27 cellular contexts compared by ENCODE assay signal in the genomic region with DNA sequence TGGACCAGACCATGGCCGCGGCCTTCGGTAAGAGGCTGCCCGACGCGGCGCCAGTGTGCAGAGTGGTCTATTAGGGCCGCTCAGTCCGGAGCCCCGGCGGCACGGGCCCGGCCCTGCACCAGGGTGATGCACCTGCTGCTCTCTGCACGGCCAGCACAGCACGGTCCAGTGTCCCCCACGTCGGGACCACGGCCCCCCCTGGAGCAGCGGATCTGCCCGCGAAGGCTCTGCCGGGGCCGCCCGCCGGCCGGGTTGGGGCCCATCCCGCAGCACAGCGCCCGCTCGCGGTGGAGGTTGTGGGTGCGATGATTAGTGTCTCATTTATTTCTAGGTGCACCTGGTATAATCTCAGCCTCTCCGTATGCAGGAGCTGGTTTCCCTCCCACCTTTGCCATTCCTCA. TPM values are rescaled to one million over a fixed set of nuclear protein-coding genes. Genes with fewer than 3 reads are reported as not detected.
DNase-seq lines count a peak whose midpoint lies in the region; ATAC-seq, FAIRE-seq and TF ChIP-seq lines count a peak whose summit lies in the region.
"Had no signal": no experiment of that assay in that cellular context is flagged by ENCODE, and none has a peak within 500 bp of the region (broad histone marks: within the 10 kb centered on the region; RNA-seq: fewer than 3 reads in every experiment).

No MANE protein-coding gene starts in this region.

- H4K12ac ChIP-seq in trophoblast cell (ENCODE audit: low read depth, low read length), result no peak overlapping the region

- no peak overlapping the region for H4K91ac ChIP-seq in trophoblast cell (ENCODE audit: low read depth, low read length)

- CTCF ChIA-PET in SK-N-SH (lab: Yijun Ruan, JAX) (no interaction called here), K562 (lab: Yijun Ruan, JAX; ENCODE audit: low intra/inter-chr PET ratio) (no interaction called here)

- H3K9me3 ChIP-seq in SK-N-SH (no peaks in the 10 kb centered on the region), K562 (replicated peaks; ENCODE audit: control insufficient read depth, insufficient read depth, low read depth, low read length) (no peaks in the 10 kb centered on the region; the same call in 1 of the 2 replicates), trophoblast cell (ENCODE audit: insufficient read depth, low read depth, low read length) (peaks cover 3% of the 10 kb centered on the region)
- H3K9me3 ChIP-seq: Peyer's patch, prostate gland, upper lobe of left lung had no signal

- H3K4me3 ChIP-seq in SK-N-SH (ENCODE audit: low read depth in 2 of 2, low read length in 1 of 2) (no peak overlapping the region), H7 (ENCODE audit: insufficient read depth, low read depth, low read length) (no peak overlapping the region), K562 (no peak overlapping the region), trophoblast cell (ENCODE audit: low read depth, low read length) (no peak overlapping the region)
- H3K4me3 ChIP-seq: Peyer's patch, prostate gland, skin epidermis, upper lobe of left lung had no signal

- TF ChIP-seq EP300 in SK-N-SH (IDR thresholded peaks at IDR 0.05; ENCODE audit: borderline replicate concordance in 1 of 2, low read depth in 1 of 2, low read length in 1 of 2) (no peak), K562 (IDR thresholded peaks at IDR 0.05; ENCODE audit: low read length) (no peak)

- no peak for TF ChIP-seq CTCF in SK-N-SH (IDR thresholded peaks at IDR 0.05)
- TF ChIP-seq CTCF in K562 (IDR thresholded peaks at IDR 0.05 in 2 of 3, conservative IDR thresholded peaks at IDR 0.05 in 1 of 3; ENCODE audit: insufficient read depth in 2 of 3, low read depth in 1 of 3, low read length in 3 of 3), result no peak

- H3F3A ChIP-seq in SK-N-SH (replicated peaks; ENCODE audit: insufficient read depth), result peaks cover 19% of the 10 kb centered on the region

- ATAC-seq in SK-N-SH treated with all-trans-retinoic acid at 6 μM for 48 hours, result no peak
- ATAC-seq in K562, result no peak
- ATAC-seq: left colon had no signal

- peaks cover 50 to 79% of the 10 kb centered on the region in 2 experiments for H3K36me3 ChIP-seq in SK-N-SH (replicated peaks in 1 of 2; ENCODE audit: control insufficient read depth in 1 of 2, insufficient read depth in 2 of 2, low read length in 1 of 2)
- peaks cover 51% of the 10 kb centered on the region for H3K36me3 ChIP-seq in H7 (replicated peaks; ENCODE audit: control insufficient read depth, insufficient read depth, low read length)
- H3K36me3 ChIP-seq in K562 (ENCODE audit: control insufficient read depth, insufficient read depth, low read length), result peaks cover 100% of the 10 kb centered on the region
- peaks cover 97 to 98% of the 10 kb centered on the region in 2 experiments for H3K36me3 ChIP-seq in trophoblast cell (ENCODE audit: control insufficient read depth in 1 of 2, insufficient read depth in 2 of 2, low read length in 2 of 2)

- H3K23ac ChIP-seq in trophoblast cell (ENCODE audit: low read length), result no peak overlapping the region

- H4K20me1 ChIP-seq in SK-N-SH (ENCODE audit: insufficient read depth) (peaks cover 100% of the 10 kb centered on the region), K562 (replicated peaks; ENCODE audit: control insufficient read depth, insufficient read depth, low read length) (peaks cover 45% of the 10 kb centered on the region)

- TF ChIP-seq RAD21 in SK-N-SH (IDR thresholded peaks at IDR 0.05; ENCODE audit: low read length) (no peak), K562 (CRISPR knock-in tag; conservative IDR thresholded peaks at IDR 0.05 in 1 of 2, IDR thresholded peaks at IDR 0.05 in 1 of 2) (no peak)

- H3K18ac ChIP-seq in trophoblast cell (ENCODE audit: low read length), result no peak overlapping the region

- no peak overlapping the region for H2AK5ac ChIP-seq in trophoblast cell (ENCODE audit: low read length)

- no peak for TF ChIP-seq POLR2A in K562 (conservative IDR thresholded peaks at IDR 0.05)

- no peak overlapping the region for H3K14ac ChIP-seq in trophoblast cell (ENCODE audit: low read length)

- intact Hi-C loops in K562 (cut with micrococcal nuclease), result no loop called here

- POLR2A ChIA-PET in SK-N-SH (lab: Yijun Ruan, JAX), result interaction anchor here (1.6 kb wide), 1 partner anchor 9 kb away, joined by 6 read pairs; no protein-coding TSS in a partner anchor
- POLR2A ChIA-PET in K562 (lab: Yijun Ruan, JAX), result interaction anchor here (1.4 kb wide), 1 partner anchor 10 kb away, joined by 4 read pairs; no protein-coding TSS in a partner anchor

- peak overlapping the region; percentile 97 for H3K4ac ChIP-seq in trophoblast cell (ENCODE audit: low read depth, low read length)

- H3K27ac ChIP-seq in SK-N-SH (ENCODE audit: low read depth in 2 of 2, low read length in 1 of 2) (no peak overlapping the region; a peak in 1 of 4 replicates), K562 (ENCODE audit: extremely low read depth, low read depth, low read length) (no peak overlapping the region), trophoblast cell (ENCODE audit: low read depth, low read length) (no peak overlapping the region)
- H3K27ac ChIP-seq: 22Rv1, brain microvascular endothelial cell, HL-60, Peyer's patch, prostate gland, skin epidermis, upper lobe of left lung had no signal

- no peak for FAIRE-seq in K562 (lab: Jason Lieb, UNC)
- FAIRE-seq: colon had no signal

- H3K4me1 ChIP-seq in SK-N-SH (ENCODE audit: control insufficient read depth in 1 of 2, insufficient read depth in 2 of 2, low read depth in 1 of 2, low read length in 1 of 2) (peaks cover 20 to 25% of the 10 kb centered on the region in 2 experiments; a peak in 2 of 4 replicates), K562 (replicated peaks in 1 of 2; ENCODE audit: control insufficient read depth in 2 of 2, insufficient read depth in 2 of 2, low read length in 2 of 2) (peaks cover 15 to 64% of the 10 kb centered on the region in 2 experiments), trophoblast cell (ENCODE audit: control insufficient read depth in 1 of 2, insufficient read depth in 2 of 2, low read length in 2 of 2) (peaks cover 18 to 19% of the 10 kb centered on the region in 2 experiments)

- in situ Hi-C loops in K562 (cut with MboI), result no loop called here

- H2AFZ ChIP-seq in SK-N-SH (ENCODE audit: low read depth) (no peak overlapping the region), K562 (ENCODE audit: low read depth, low read length) (no peak overlapping the region), trophoblast cell (ENCODE audit: insufficient read depth, low read length, poor library complexity) (no peak overlapping the region)

- H3K9me1 ChIP-seq in K562 (ENCODE audit: control insufficient read depth, insufficient read depth, low read length), result peaks cover 15% of the 10 kb centered on the region

- no peak overlapping the region for H4K8ac ChIP-seq in trophoblast cell (ENCODE audit: low read depth, low read length)

- no peaks in the 10 kb centered on the region for H3K27me3 ChIP-seq in SK-N-SH (ENCODE audit: insufficient read depth)
- H3K27me3 ChIP-seq in H7 (ENCODE audit: control insufficient read depth, insufficient read depth, low read length), result no peaks in the 10 kb centered on the region
- no peaks in the 10 kb centered on the region for H3K27me3 ChIP-seq in K562 (ENCODE audit: control insufficient read depth in 2 of 2, insufficient read depth in 2 of 2, low read length in 2 of 2)
- H3K27me3 ChIP-seq in trophoblast cell (ENCODE audit: insufficient read depth, low read length), result no peaks in the 10 kb centered on the region
- H3K27me3 ChIP-seq: brain microvascular endothelial cell, Peyer's patch, upper lobe of left lung had no signal

- H3K9ac ChIP-seq in SK-N-SH (no peak overlapping the region), K562 (ENCODE audit: insufficient read depth in 1 of 2, low read depth in 2 of 2, low read length in 2 of 2) (no peak overlapping the region; a peak in 1 of 4 replicates), trophoblast cell (ENCODE audit: low read length) (no peak overlapping the region)

- 94% methylated on average over 8 of the region's 33 CpGs for WGBS in SK-N-SH (ENCODE audit: low lambda C conversion rate)
- WGBS in K562 (ENCODE audit: insufficient coverage, low coverage, missing lambda C conversion rate), result over 99% methylated on average over 23 of the region's 33 CpGs
- no CpG with 5 or more reads among the region's 33 CpGs for WGBS in trophoblast cell (ENCODE audit: extremely low coverage, insufficient coverage, insufficient read length)

- DNase-seq in SK-N-SH (peak; percentile 42), H7 (peak; percentile 73), K562 (ENCODE audit: extremely low read depth in 1 of 4, low spot score in 3 of 4) (peak in 2 of 4 experiments; percentile 30 to 32), trophoblast cell (no peak), hypothalamus (lab: John Stamatoyannopoulos, UW) (no peak), SKM-1 treated with dmso at 0.1 percent for 144 hours (lab: John Stamatoyannopoulos, UW; ENCODE audit: unreplicated experiment) (no peak)
- no peak for DNase-seq in activated CD4-positive, CD25-positive, alpha-beta regulatory T cell treated with anti-CD3 and anti-CD28 coated beads, Interleukin-2, amount 50 U/mL, for 72 hours
- DNase-seq: activated CD8-positive, alpha-beta memory T cell treated with anti-CD3 and anti-CD28 coated beads for 24 hours; brain microvascular endothelial cell; COR-L47; IMR-90; left colon; NCI-H1694; NCI-H2227 treated with DMSO at 0.1 percent for 48 hours; stimulated activated CD4-positive, alpha-beta T cell treated with anti-CD3 and anti-CD28 coated beads, Interleukin-2, amount 100 ng/mL, for 48 hours; stimulated activated naive CD8-positive, alpha-beta T cell treated with anti-CD3 and anti-CD28 coated beads, Interleukin-15, amount 100 ng/mL, for 72 hours had no signal

- BruUV-seq in K562 (replicated peaks; lab: Mats Ljungman, UMichigan), result no TSS peak

- H3K79me1 ChIP-seq in trophoblast cell (ENCODE audit: low read length), result peaks cover 2% of the 10 kb centered on the region

- no peak overlapping the region for H2BK12ac ChIP-seq in trophoblast cell (ENCODE audit: low read length)

- H3K79me2 ChIP-seq in SK-N-SH (ENCODE audit: insufficient read depth) (peaks cover 97% of the 10 kb centered on the region), K562 (ENCODE audit: control insufficient read depth, insufficient read depth, low read length) (peaks cover 89% of the 10 kb centered on the region), trophoblast cell (ENCODE audit: control insufficient read depth, insufficient read depth, low read length, poor library complexity) (peaks cover 46% of the 10 kb centered on the region)

- H3K4me2 ChIP-seq in SK-N-SH, result no peak overlapping the region
- no peak overlapping the region for H3K4me2 ChIP-seq in K562 (ENCODE audit: insufficient read depth, low read length)
- no peak overlapping the region for H3K4me2 ChIP-seq in trophoblast cell (ENCODE audit: low read length)

- no peak overlapping the region for H2BK120ac ChIP-seq in trophoblast cell (ENCODE audit: insufficient read depth, low read length, poor library complexity)

- H3K9me2 ChIP-seq in SK-N-SH, result no peaks in the 10 kb centered on the region

- H2BK5ac ChIP-seq in trophoblast cell (ENCODE audit: low read depth, low read length, poor library complexity), result no peak overlapping the region

RNA-seq across cellular contexts. Expression of a gene that starts 7.9 kb away (rescaled TPM):
- 172 and 243 TPM in 2 replicates for polyA plus RNA-seq in SK-N-SH (2012; rRNA removed)
- polyA plus RNA-seq in SK-N-SH (2012; cell fraction: cytosol; rRNA removed), result 81.4 and 143 TPM in 2 replicates
- 286 and 334 TPM in 2 replicates for polyA plus RNA-seq in SK-N-SH (2012; cell fraction: nucleus; rRNA removed)
- 460 and 481 TPM in 2 replicates for total RNA-seq in H7 (2014; rRNA removed; shearing (Covaris generic))
- total RNA-seq in K562 (2011; cell fraction: chromatin; rRNA removed; ENCODE audit: low replicate concordance), result 327 and 692 TPM in 2 replicates
- 382 and 389 TPM in 2 replicates for total RNA-seq in K562 (2011; cell fraction: nucleolus; rRNA removed)
- 336 and 353 TPM in 2 replicates for total RNA-seq in K562 (2011; cell fraction: nucleoplasm; rRNA removed)
- 237 and 443 TPM in 2 replicates for total RNA-seq in K562 (2014; rRNA removed)
- total RNA-seq in K562 (2014; rRNA removed; fragmentation: Illumina TruSeq; extraction: Trizol), result 234 TPM in 2 replicates
- total RNA-seq in K562 (2015; rRNA removed; fragmentation: Illumina TruSeq; extraction: Trizol), result 183 and 187 TPM in 2 replicates
- total RNA-seq in K562 (2021), result 751 and 759 TPM in 2 replicates
- polyA plus RNA-seq in K562 (2011; rRNA removed), result 131 and 357 TPM in 2 replicates
- polyA plus RNA-seq in K562 (2011; cell fraction: cytosol; rRNA removed), result 138 and 245 TPM in 2 replicates
- 683 and 1,149 TPM in 2 replicates for polyA plus RNA-seq in K562 (2011; cell fraction: nucleus; rRNA removed)
- 757 and 849 TPM in 2 replicates for polyA plus RNA-seq in K562 (2012)
- 413 and 465 TPM in 2 replicates for polyA plus RNA-seq in K562 (2014; fragmentation: Illumina TruSeq; extraction: Trizol)
- polyA plus RNA-seq in K562 (2014; fragmentation: Nextera tagmentation; extraction: Ambion mirVana), result 10 to 100 TPM; 14.0 to 18.1 TPM
- 291 and 296 TPM in 2 replicates for polyA plus RNA-seq in K562 (2014; rRNA removed)
- 127 and 175 TPM in 2 replicates for polyA minus RNA-seq in K562 (2011; rRNA and poly(A)+ RNA removed)
- polyA minus RNA-seq in K562 (2011; cell fraction: cytosol; rRNA and poly(A)+ RNA removed), result 353 and 383 TPM in 2 replicates
- 242 and 246 TPM in 2 replicates for polyA minus RNA-seq in K562 (2011; cell fraction: nucleus; rRNA and poly(A)+ RNA removed)
- polyA plus RNA-seq in trophoblast cell (2013), result 654 and 679 TPM in 2 replicates

RNA-seq across cellular contexts. Expression of a gene that starts 16.6 kb away (rescaled TPM):
- polyA plus RNA-seq in SK-N-SH (2012; rRNA removed), result 1.5 and 1.6 TPM in 2 replicates
- polyA plus RNA-seq in SK-N-SH (2012; cell fraction: cytosol; rRNA removed), result 0.59 and 1.2 TPM in 2 replicates
- 1.8 and 2.1 TPM in 2 replicates for polyA plus RNA-seq in SK-N-SH (2012; cell fraction: nucleus; rRNA removed)
- total RNA-seq in H7 (2014; rRNA removed; shearing (Covaris generic)), result 52.0 and 53.8 TPM in 2 replicates
- total RNA-seq in K562 (2011; cell fraction: chromatin; rRNA removed; ENCODE audit: low replicate concordance), result 6.7 and 37.1 TPM in 2 replicates
- total RNA-seq in K562 (2011; cell fraction: nucleolus; rRNA removed), result 62.2 and 83.4 TPM in 2 replicates
- 28.0 and 30.4 TPM in 2 replicates for total RNA-seq in K562 (2011; cell fraction: nucleoplasm; rRNA removed)
- 28.6 and 30.5 TPM in 2 replicates for total RNA-seq in K562 (2014; rRNA removed)
- total RNA-seq in K562 (2014; rRNA removed; fragmentation: Illumina TruSeq; extraction: Trizol), result 1.8 and 2.3 TPM in 2 replicates
- 8.6 and 10.1 TPM in 2 replicates for total RNA-seq in K562 (2015; rRNA removed; fragmentation: Illumina TruSeq; extraction: Trizol)
- 40.4 and 48.2 TPM in 2 replicates for total RNA-seq in K562 (2021)
- 12.8 and 19.0 TPM in 2 replicates for polyA plus RNA-seq in K562 (2011; rRNA removed)
- 25.3 and 82.8 TPM in 2 replicates for polyA plus RNA-seq in K562 (2011; cell fraction: cytosol; rRNA removed)
- 24.4 and 43.1 TPM in 2 replicates for polyA plus RNA-seq in K562 (2011; cell fraction: nucleus; rRNA removed)
- polyA plus RNA-seq in K562 (2012), result 23.2 and 35.5 TPM in 2 replicates
- polyA plus RNA-seq in K562 (2014; fragmentation: Illumina TruSeq; extraction: Trizol), result 2.2 and 7.8 TPM in 2 replicates
- under 1 TPM; 0.01 to 0.08 TPM for polyA plus RNA-seq in K562 (2014; fragmentation: Nextera tagmentation; extraction: Ambion mirVana)
- polyA plus RNA-seq in K562 (2014; rRNA removed), result 19.4 and 21.8 TPM in 2 replicates
- polyA minus RNA-seq in K562 (2011; rRNA and poly(A)+ RNA removed), result 9.9 and 23.4 TPM in 2 replicates
- polyA minus RNA-seq in K562 (2011; cell fraction: cytosol; rRNA and poly(A)+ RNA removed), result 46.2 and 51.7 TPM in 2 replicates
- 7.9 and 8.1 TPM in 2 replicates for polyA minus RNA-seq in K562 (2011; cell fraction: nucleus; rRNA and poly(A)+ RNA removed)
- polyA plus RNA-seq in trophoblast cell (2013), result 21.2 and 21.4 TPM in 2 replicates
- total RNA-seq: activated T-helper 1 cell treated with anti-CD3 and anti-CD28 coated beads, Interleukin-12 subunit alpha, Interleukin-12 subunit beta, Interleukin-2, Interleukin-4 antibody, amounts not matched to agents 30 ng/mL and 10 ng/mL and 1 ng/mL, durations not matched to agents 14 hours and 24 hours and 36 hours; left colon; MCF 10A; mesenteric fat pad; Peyer's patch had no signal

RNA-seq across cellular contexts. Expression of a gene that starts 22.5 kb away (rescaled TPM):
- polyA plus RNA-seq in SK-N-SH (2012; rRNA removed) (0.15 TPM in 2 replicates), K562 (2011; rRNA removed) (0.39 and 0.87 TPM in 2 replicates), K562 (2014; fragmentation: Illumina TruSeq; extraction: Trizol) (0.45 and 0.51 TPM in 2 replicates), K562 (2014; fragmentation: Nextera tagmentation; extraction: Ambion mirVana) (not detected), K562 (2014; rRNA removed) (1.9 and 3.3 TPM in 2 replicates)
- not detected in 2 replicates for polyA plus RNA-seq in SK-N-SH (2012; cell fraction: cytosol; rRNA removed)
- polyA plus RNA-seq in SK-N-SH (2012; cell fraction: nucleus; rRNA removed), result 2.3 and 2.4 TPM in 2 replicates
- 0.85 and 1.3 TPM in 2 replicates for total RNA-seq in H7 (2014; rRNA removed; shearing (Covaris generic))
- total RNA-seq in K562 (2011; cell fraction: chromatin; rRNA removed; ENCODE audit: low replicate concordance), result 3.4 and 6.7 TPM in 2 replicates
- total RNA-seq in K562 (2011; cell fraction: nucleolus; rRNA removed), result 4.3 and 4.6 TPM in 2 replicates
- total RNA-seq in K562 (2011; cell fraction: nucleoplasm; rRNA removed), result 3.1 and 6.0 TPM in 2 replicates
- total RNA-seq in K562 (2014; rRNA removed) (0.33 and 0.73 TPM in 2 replicates), K562 (2014; rRNA removed; fragmentation: Illumina TruSeq; extraction: Trizol) (not detected in 2 replicates), K562 (2015; rRNA removed; fragmentation: Illumina TruSeq; extraction: Trizol) (0.19 and 0.29 TPM in 2 replicates), K562 (2021) (1.4 and 1.7 TPM in 2 replicates)
- polyA plus RNA-seq in K562 (2011; cell fraction: cytosol; rRNA removed), result 0.60 and 0.94 TPM in 2 replicates
- 6.4 and 9.5 TPM in 2 replicates for polyA plus RNA-seq in K562 (2011; cell fraction: nucleus; rRNA removed)
- polyA plus RNA-seq in K562 (2012), result 1.5 and 9.7 TPM in 2 replicates
- not detected in 2 replicates for polyA minus RNA-seq in K562 (2011; rRNA and poly(A)+ RNA removed)
- 1.1 TPM in 1 of 2 replicates, not detected in the other for polyA minus RNA-seq in K562 (2011; cell fraction: cytosol; rRNA and poly(A)+ RNA removed)
- 0.78 and 0.81 TPM in 2 replicates for polyA minus RNA-seq in K562 (2011; cell fraction: nucleus; rRNA and poly(A)+ RNA removed)
- 0.38 and 0.39 TPM in 2 replicates for polyA plus RNA-seq in trophoblast cell (2013)
- total RNA-seq: activated T-helper 1 cell treated with anti-CD3 and anti-CD28 coated beads, Interleukin-12 subunit alpha, Interleukin-12 subunit beta, Interleukin-2, Interleukin-4 antibody, amounts not matched to agents 30 ng/mL and 10 ng/mL and 1 ng/mL, durations not matched to agents 14 hours and 24 hours and 36 hours; IMR-90; left colon; MCF 10A; Peyer's patch had no signal

RNA-seq across cellular contexts. Expression of a gene that starts 35.6 kb away (rescaled TPM):
- polyA plus RNA-seq in SK-N-SH (2012; rRNA removed), result not detected in 2 replicates
- polyA plus RNA-seq in SK-N-SH (2012; cell fraction: cytosol; rRNA removed), result not detected in 2 replicates
- polyA plus RNA-seq in SK-N-SH (2012; cell fraction: nucleus; rRNA removed), result not detected in 2 replicates
- 0.66 TPM in 1 of 2 replicates, not detected in the other for total RNA-seq in H7 (2014; rRNA removed; shearing (Covaris generic))
- not detected in 2 replicates for total RNA-seq in K562 (2011; cell fraction: chromatin; rRNA removed; ENCODE audit: low replicate concordance)
- 0.50 TPM in 1 of 2 replicates, not detected in the other for total RNA-seq in K562 (2011; cell fraction: nucleolus; rRNA removed)
- total RNA-seq in K562 (2011; cell fraction: nucleoplasm; rRNA removed), result 0.37 TPM in 1 of 2 replicates, not detected in the other
- 0.14 and 0.69 TPM in 2 replicates for total RNA-seq in K562 (2014; rRNA removed)
- 0.19 TPM in 1 of 2 replicates, not detected in the other for total RNA-seq in K562 (2014; rRNA removed; fragmentation: Illumina TruSeq; extraction: Trizol)
- total RNA-seq in K562 (2015; rRNA removed; fragmentation: Illumina TruSeq; extraction: Trizol), result 0.36 and 0.41 TPM in 2 replicates
- 0.60 and 0.86 TPM in 2 replicates for total RNA-seq in K562 (2021)
- 0.60 and 1.4 TPM in 2 replicates for polyA plus RNA-seq in K562 (2011; rRNA removed)
- 3.3 and 5.8 TPM in 2 replicates for polyA plus RNA-seq in K562 (2011; cell fraction: cytosol; rRNA removed)
- 1.3 and 1.6 TPM in 2 replicates for polyA plus RNA-seq in K562 (2011; cell fraction: nucleus; rRNA removed)
- 0.55 and 1.3 TPM in 2 replicates for polyA plus RNA-seq in K562 (2012)
- polyA plus RNA-seq in K562 (2014; fragmentation: Illumina TruSeq; extraction: Trizol), result 0.25 and 0.43 TPM in 2 replicates
- polyA plus RNA-seq in K562 (2014; fragmentation: Nextera tagmentation; extraction: Ambion mirVana), result not detected
- 0.50 TPM in 1 of 2 replicates, not detected in the other for polyA plus RNA-seq in K562 (2014; rRNA removed)
- not detected in 2 replicates for polyA minus RNA-seq in K562 (2011; rRNA and poly(A)+ RNA removed)
- 1.4 TPM in 1 of 2 replicates, not detected in the other for polyA minus RNA-seq in K562 (2011; cell fraction: cytosol; rRNA and poly(A)+ RNA removed)
- not detected in 2 replicates for polyA minus RNA-seq in K562 (2011; cell fraction: nucleus; rRNA and poly(A)+ RNA removed)
- polyA plus RNA-seq in trophoblast cell (2013), result not detected in 2 replicates
- total RNA-seq: activated T-helper 1 cell treated with anti-CD3 and anti-CD28 coated beads, Interleukin-12 subunit alpha, Interleukin-12 subunit beta, Interleukin-2, Interleukin-4 antibody, amounts not matched to agents 30 ng/mL and 10 ng/mL and 1 ng/mL, durations not matched to agents 14 hours and 24 hours and 36 hours; IMR-90; left colon; MCF 10A; Peyer's patch had no signal
- polyA plus RNA-seq: IMR-90 had no signal

RNA-seq across cellular contexts. Expression of a gene that starts 46.9 kb away (rescaled TPM):
- not detected in 2 replicates for polyA plus RNA-seq in SK-N-SH (2012; rRNA removed)
- not detected in 2 replicates for polyA plus RNA-seq in SK-N-SH (2012; cell fraction: cytosol; rRNA removed)
- polyA plus RNA-seq in SK-N-SH (2012; cell fraction: nucleus; rRNA removed), result 0.11 and 0.14 TPM in 2 replicates
- not detected in 2 replicates for total RNA-seq in H7 (2014; rRNA removed; shearing (Covaris generic))
- not detected in 2 replicates for total RNA-seq in K562 (2011; cell fraction: chromatin; rRNA removed; ENCODE audit: low replicate concordance)
- total RNA-seq in K562 (2011; cell fraction: nucleolus; rRNA removed), result not detected in 2 replicates
- not detected in 2 replicates for total RNA-seq in K562 (2011; cell fraction: nucleoplasm; rRNA removed)
- total RNA-seq in K562 (2014; rRNA removed), result 0.37 TPM in 1 of 2 replicates, not detected in the other
- not detected in 2 replicates for total RNA-seq in K562 (2014; rRNA removed; fragmentation: Illumina TruSeq; extraction: Trizol)
- total RNA-seq in K562 (2015; rRNA removed; fragmentation: Illumina TruSeq; extraction: Trizol), result not detected in 2 replicates
- not detected in 2 replicates for total RNA-seq in K562 (2021)
- not detected in 2 replicates for polyA plus RNA-seq in K562 (2011; rRNA removed)
- not detected in 2 replicates for polyA plus RNA-seq in K562 (2011; cell fraction: cytosol; rRNA removed)
- polyA plus RNA-seq in K562 (2011; cell fraction: nucleus; rRNA removed), result not detected in 2 replicates
- polyA plus RNA-seq in K562 (2012), result not detected in 2 replicates
- polyA plus RNA-seq in K562 (2014; fragmentation: Illumina TruSeq; extraction: Trizol), result not detected in 2 replicates
- not detected for polyA plus RNA-seq in K562 (2014; fragmentation: Nextera tagmentation; extraction: Ambion mirVana)
- polyA plus RNA-seq in K562 (2014; rRNA removed), result not detected in 2 replicates
- not detected in 2 replicates for polyA minus RNA-seq in K562 (2011; rRNA and poly(A)+ RNA removed)
- polyA minus RNA-seq in K562 (2011; cell fraction: cytosol; rRNA and poly(A)+ RNA removed), result not detected in 2 replicates
- not detected in 2 replicates for polyA minus RNA-seq in K562 (2011; cell fraction: nucleus; rRNA and poly(A)+ RNA removed)
- not detected in 2 replicates for polyA plus RNA-seq in trophoblast cell (2013)
- total RNA-seq: activated T-helper 1 cell treated with anti-CD3 and anti-CD28 coated beads, Interleukin-12 subunit alpha, Interleukin-12 subunit beta, Interleukin-2, Interleukin-4 antibody, amounts not matched to agents 30 ng/mL and 10 ng/mL and 1 ng/mL, durations not matched to agents 14 hours and 24 hours and 36 hours; IMR-90; MCF 10A; Peyer's patch had no signal

Comparison
In these comparisons a context has a peak if more than half of its experiments do, and no peak if none do; other contexts are left out.
1. DNase-seq: peak in SK-N-SH (single experiment) and H7 (single experiment); none in trophoblast cell (0 of 2), activated CD4-positive, CD25-positive, alpha-beta regulatory T cell treated with anti-CD3 and anti-CD28 coated beads, Interleukin-2, amount 50 U/mL, for 72 hours (single experiment), hypothalamus (0 of 51) and SKM-1 treated with dmso at 0.1 percent for 144 hours (single experiment).